ENCODE assay signal across 8 cellular contexts in genomic region chr19:6632747-6633455, GRCh38. TPM values are rescaled to one million over a fixed set of nuclear protein-coding genes. Genes with fewer than 3 reads are reported as not detected.
DNase-seq lines count a peak whose midpoint lies in the region; TF ChIP-seq lines count a peak whose summit lies in the region.
"Not testable (repeated sequence)": the region's sequence is repeated elsewhere in the genome, so short reads cannot be mapped to it uniquely, and the experiment has no call there.

No MANE protein-coding gene starts in this region.

- H4K5ac ChIP-seq in mesendoderm (ENCODE audit: low read length), result not testable (repeated sequence)

- H2BK15ac ChIP-seq in mesendoderm (replicated peaks; ENCODE audit: low read depth), result not testable (repeated sequence)

- DNase-seq in BJ (ENCODE audit: low read depth), result not testable (repeated sequence)
- DNase-seq in GM23248 (peak; percentile 78), NCI-H2196 treated with DMSO at 0.1 percent for 48 hours (lab: John Stamatoyannopoulos, UW; ENCODE audit: unreplicated experiment) (peak; percentile 16), SW480 (ENCODE audit: low spot score) (peak; percentile 44), fibroblast of the aortic adventitia (ENCODE audit: low read depth) (peak; percentile 76), mesendoderm (peak; percentile 69)
- peak; percentile 47 for DNase-seq in activated naive CD4-positive, alpha-beta T cell treated with anti-CD3 and anti-CD28 coated beads, Interleukin-2, amount 50 U/mL, for 16 hours
- peak; percentile 63 for DNase-seq in stimulated activated CD4-positive, alpha-beta T cell treated with anti-CD3 and anti-CD28 coated beads, Interleukin-4, amount 100 ng/mL, for 24 hours

- H2BK5ac ChIP-seq in mesendoderm (ENCODE audit: low read length), result not testable (repeated sequence)

- H3K4me1 ChIP-seq in GM23248 (ENCODE audit: insufficient read depth); mesendoderm (ENCODE audit: control insufficient read depth, low read depth, low read length): not testable (repeated sequence)

- H3K18ac ChIP-seq in mesendoderm (ENCODE audit: low read length), result not testable (repeated sequence)

- H3K23ac ChIP-seq in mesendoderm (ENCODE audit: low read length), result not testable (repeated sequence)

- not testable (repeated sequence) for H2AK5ac ChIP-seq in mesendoderm (ENCODE audit: low read length)

- H3K4me3 ChIP-seq in BJ (ENCODE audit: low read depth, low read length); GM23248; fibroblast of the aortic adventitia (ENCODE audit: low read depth, low read length); mesendoderm (ENCODE audit: low read length): not testable (repeated sequence)

- WGBS in GM23248 (ENCODE audit: low coverage in 1 of 2, low lambda C conversion rate in 2 of 2, missing lambda C conversion rate in 2 of 2), 2 experiments, result 40 to 41% methylated on average over 26 of the region's 26 CpGs
- WGBS in mesendoderm (ENCODE audit: extremely low coverage, insufficient coverage, low lambda C conversion rate), result no CpG with 5 or more reads among the region's 26 CpGs

- H3K9ac ChIP-seq in GM23248; mesendoderm (ENCODE audit: low read length): not testable (repeated sequence)

- H4K8ac ChIP-seq in mesendoderm (ENCODE audit: low read depth, low read length), result not testable (repeated sequence)

- not testable (repeated sequence) for H3K27ac ChIP-seq in GM23248; mesendoderm (ENCODE audit: low read depth, low read length)

- not testable (repeated sequence) for H3K36me3 ChIP-seq in BJ (ENCODE audit: control insufficient read depth, insufficient read depth, low read length); GM23248 (ENCODE audit: low read depth); mesendoderm (ENCODE audit: control insufficient read depth, insufficient read depth, low read length)

- CTCF ChIA-PET in BJ (lab: Yijun Ruan, JAX), result interaction anchor here (0.6 to 4.5 kb wide), 22 partner anchors 8 to 235 kb away, joined by 3 to 43 read pairs (median 3); partner anchors contain the start of gene DENND1C

- H3K56ac ChIP-seq in mesendoderm (ENCODE audit: low read length), result not testable (repeated sequence)

- not testable (repeated sequence) for H3K4me2 ChIP-seq in GM23248 (ENCODE audit: unreplicated experiment); mesendoderm (ENCODE audit: low read length)

- not testable (repeated sequence) for H3K9me2 ChIP-seq in GM23248 (ENCODE audit: insufficient read depth)

- not testable (repeated sequence) for H3K79me2 ChIP-seq in GM23248 (ENCODE audit: insufficient read depth); mesendoderm (ENCODE audit: control insufficient read depth, insufficient read depth, low read length)

- not testable (repeated sequence) for H4K20me1 ChIP-seq in GM23248 (ENCODE audit: insufficient read depth)

- not testable (repeated sequence) for H2BK120ac ChIP-seq in mesendoderm (ENCODE audit: low read depth, low read length)

- H3K4ac ChIP-seq in mesendoderm (ENCODE audit: low read depth, low read length), result not testable (repeated sequence)

- POLR2A ChIA-PET in BJ (lab: Charles Lee), result not testable (repeated sequence)

- not testable (repeated sequence) for H3K79me1 ChIP-seq in mesendoderm (ENCODE audit: low read length)

- not testable (repeated sequence) for H2AFZ ChIP-seq in GM23248

- in situ Hi-C loops in GM23248 (cut with MboI), result not testable (repeated sequence)

- H3K9me3 ChIP-seq in GM23248 (ENCODE audit: low read depth), result not testable (repeated sequence)

- H3F3A ChIP-seq in GM23248 (ENCODE audit: insufficient read depth), result not testable (repeated sequence)

- TF ChIP-seq CTCF in BJ (IDR thresholded peaks at IDR 0.05; ENCODE audit: insufficient read depth, low read depth, low read length) (peak; percentile 71), fibroblast of the aortic adventitia (IDR thresholded peaks at IDR 0.05; ENCODE audit: insufficient read depth, low read length) (peak; percentile 77)

- not testable (repeated sequence) for H3K27me3 ChIP-seq in BJ (ENCODE audit: control insufficient read depth, insufficient read depth, low read length); GM23248 (replicated peaks; ENCODE audit: insufficient read depth); mesendoderm (ENCODE audit: insufficient read depth, low read length, poor library complexity)

RNA-seq across cellular contexts. Expression of gene TNFSF14, which starts 37.1 kb away (rescaled TPM):
- polyA plus RNA-seq in BJ (2011; rRNA removed) (not detected in 2 replicates), GM23248 (2016; fragmentation: Nextera tagmentation; extraction: Ambion mirVana) (not detected in 2 replicates)
- not detected in 2 replicates for polyA minus RNA-seq in BJ (2011; rRNA and poly(A)+ RNA removed)
- not detected in 2 replicates for total RNA-seq in GM23248 (2014; rRNA removed; shearing (Covaris generic))
- 1.6 TPM in 1 of 2 replicates, not detected in the other for total RNA-seq in fibroblast of the aortic adventitia (ENCODE audit: low replicate concordance)
- 0.06 TPM for polyA plus RNA-seq in mesendoderm (2013, experiment 1 of 2)
- 0.06 TPM for polyA plus RNA-seq in mesendoderm (2013, experiment 2 of 2)

RNA-seq across cellular contexts. Expression of gene CD70, which starts 42.0 kb away (rescaled TPM):
- not detected in 2 replicates for polyA plus RNA-seq in BJ (2011; rRNA removed)
- not detected in 2 replicates for polyA minus RNA-seq in BJ (2011; rRNA and poly(A)+ RNA removed)
- total RNA-seq in GM23248 (2014; rRNA removed; shearing (Covaris generic)), result not detected in 2 replicates
- polyA plus RNA-seq in GM23248 (2016; fragmentation: Nextera tagmentation; extraction: Ambion mirVana), result 0.20 and 0.49 TPM in 2 replicates
- total RNA-seq in fibroblast of the aortic adventitia (ENCODE audit: low replicate concordance), result 0.09 TPM in 1 of 2 replicates, not detected in the other
- 0.77 TPM for polyA plus RNA-seq in mesendoderm (2013, experiment 1 of 2)
- polyA plus RNA-seq in mesendoderm (2013, experiment 2 of 2), result 0.71 TPM
